1 cellular context compared by ENCODE assay signal in genomic region chr9:79577969-79578723, GRCh38.
TF ChIP-seq lines count a peak whose summit lies in the region.

No MANE protein-coding gene starts in this region.

TF ChIP-seq in IMR-90, 13 proteins besides CTCF, POLR2A, EP300 and RAD21:
- TF ChIP-seq, protein P1, sequence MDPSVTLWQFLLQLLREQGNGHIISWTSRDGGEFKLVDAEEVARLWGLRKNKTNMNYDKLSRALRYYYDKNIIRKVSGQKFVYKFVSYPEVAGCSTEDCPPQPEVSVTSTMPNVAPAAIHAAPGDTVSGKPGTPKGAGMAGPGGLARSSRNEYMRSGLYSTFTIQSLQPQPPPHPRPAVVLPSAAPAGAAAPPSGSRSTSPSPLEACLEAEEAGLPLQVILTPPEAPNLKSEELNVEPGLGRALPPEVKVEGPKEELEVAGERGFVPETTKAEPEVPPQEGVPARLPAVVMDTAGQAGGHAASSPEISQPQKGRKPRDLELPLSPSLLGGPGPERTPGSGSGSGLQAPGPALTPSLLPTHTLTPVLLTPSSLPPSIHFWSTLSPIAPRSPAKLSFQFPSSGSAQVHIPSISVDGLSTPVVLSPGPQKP (IDR thresholded peaks at IDR 0.05; ENCODE audit: borderline replicate concordance, low read depth, low read length): no peak
- no peak for TF ChIP-seq FOS (IDR thresholded peaks at IDR 0.05; ENCODE audit: low read depth, low read length)
- TF ChIP-seq CEBPB (IDR thresholded peaks at IDR 0.05; ENCODE audit: low read depth, low read length): no peak
- no peak for TF ChIP-seq BHLHE40 (IDR thresholded peaks at IDR 0.05; ENCODE audit: low read depth, low read length)
- no peak for TF ChIP-seq NFE2L2 (IDR thresholded peaks at IDR 0.05; ENCODE audit: low read depth, low read length)
- TF ChIP-seq RCOR1 (IDR thresholded peaks at IDR 0.05; ENCODE audit: insufficient replicate concordance, low read length): no peak
- TF ChIP-seq CHD1 (IDR thresholded peaks at IDR 0.05; ENCODE audit: low read depth, low read length): no peak
- no peak for TF ChIP-seq MAZ (IDR thresholded peaks at IDR 0.05; ENCODE audit: borderline replicate concordance, low read depth, low read length)
- no peak for TF ChIP-seq SMC3 (IDR thresholded peaks at IDR 0.05; ENCODE audit: low read depth, low read length)
- TF ChIP-seq, protein P2, sequence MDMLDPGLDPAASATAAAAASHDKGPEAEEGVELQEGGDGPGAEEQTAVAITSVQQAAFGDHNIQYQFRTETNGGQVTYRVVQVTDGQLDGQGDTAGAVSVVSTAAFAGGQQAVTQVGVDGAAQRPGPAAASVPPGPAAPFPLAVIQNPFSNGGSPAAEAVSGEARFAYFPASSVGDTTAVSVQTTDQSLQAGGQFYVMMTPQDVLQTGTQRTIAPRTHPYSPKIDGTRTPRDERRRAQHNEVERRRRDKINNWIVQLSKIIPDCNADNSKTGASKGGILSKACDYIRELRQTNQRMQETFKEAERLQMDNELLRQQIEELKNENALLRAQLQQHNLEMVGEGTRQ (IDR thresholded peaks at IDR 0.05; ENCODE audit: low read depth, low read length): no peak
- no peak for TF ChIP-seq MXI1 (IDR thresholded peaks at IDR 0.05; ENCODE audit: borderline replicate concordance, low read depth, low read length)
- TF ChIP-seq RFX5 (IDR thresholded peaks at IDR 0.05; ENCODE audit: low read depth, low read length): no peak
- TF ChIP-seq MAFK (IDR thresholded peaks at IDR 0.05; ENCODE audit: low read depth, low read length): no peak
